8 cellular contexts compared by ENCODE assay signal in the genomic region with DNA sequence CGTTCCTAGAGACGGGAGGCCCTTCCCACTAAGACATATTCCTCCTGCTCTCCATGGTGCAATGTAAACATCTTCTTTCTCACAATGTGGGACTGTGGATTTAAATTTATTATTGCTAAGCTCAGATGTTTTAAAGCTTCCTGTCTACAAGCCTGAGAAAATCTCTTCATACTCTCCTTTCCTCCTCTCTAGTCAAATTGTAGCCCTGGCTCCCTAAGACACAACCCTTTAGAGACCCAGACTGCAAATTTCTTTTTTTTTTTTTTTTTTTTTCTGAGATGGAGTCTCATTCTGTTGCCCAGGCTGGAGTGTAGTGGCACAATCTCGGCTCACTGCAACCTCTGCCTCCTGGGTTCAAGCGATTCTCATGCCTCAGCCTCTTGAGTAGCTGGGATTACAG. TPM values are rescaled to one million over a fixed set of nuclear protein-coding genes. Genes with fewer than 3 reads are reported as not detected.
DNase-seq lines count a peak whose midpoint lies in the region; ATAC-seq and TF ChIP-seq lines count a peak whose summit lies in the region.
"Not testable (repeated sequence)": the region's sequence is repeated elsewhere in the genome, so short reads cannot be mapped to it uniquely, and the experiment has no call there.

No MANE protein-coding gene starts in this region.

- not testable (repeated sequence) for H3K9me3 Mint-ChIP-seq in Calu3 (ENCODE audit: low read depth, unreplicated experiment); dendritic cell treated with granulocyte-macrophage colony-stimulating factor and Interleukin-4, amounts not matched to agents 40 ng/mL and 50 ng/mL, for 4 days; memory B cell

- intact Hi-C loops in Calu3 (cut with micrococcal nuclease; ENCODE audit: unreplicated experiment); dendritic cell treated with granulocyte-macrophage colony-stimulating factor and Interleukin-4, amounts not matched to agents 40 ng/mL and 50 ng/mL, for 4 days (cut with micrococcal nuclease); prostate gland (cut with DNase I): not testable (repeated sequence)
- intact Hi-C loops in vagina (cut with DNase I) = loop anchor here (10.0 kb wide), 1 partner anchor 545 kb away; a partner anchor contains a TSS

- H3K4me3 Mint-ChIP-seq in Calu3 (ENCODE audit: low read depth, unreplicated experiment); dendritic cell treated with granulocyte-macrophage colony-stimulating factor and Interleukin-4, amounts not matched to agents 40 ng/mL and 50 ng/mL, for 4 days: not testable (repeated sequence)
- H3K4me3 Mint-ChIP-seq in memory B cell = peak overlapping the region; percentile 59

- H3K27me3 ChIP-seq in Peyer's patch; foreskin keratinocyte; prostate gland (replicated peaks; ENCODE audit: insufficient read depth); thoracic aorta (replicated peaks; ENCODE audit: insufficient read depth); vagina: not testable (repeated sequence)

- not testable (repeated sequence) for H3K36me3 ChIP-seq in Peyer's patch, prostate gland, thoracic aorta, vagina

- H3K36me3 Mint-ChIP-seq in Calu3 (ENCODE audit: insufficient read depth, unreplicated experiment) = peaks cover 16% of the 10 kb centered on the region
- H3K36me3 Mint-ChIP-seq in dendritic cell treated with granulocyte-macrophage colony-stimulating factor and Interleukin-4, amounts not matched to agents 40 ng/mL and 50 ng/mL, for 4 days (ENCODE audit: low read depth) = peaks cover 39% of the 10 kb centered on the region
- not testable (repeated sequence) for H3K36me3 Mint-ChIP-seq in memory B cell

- peak overlapping the region in 3 of 4 donors; percentile 36 to 75 (median 60) for H3K27ac ChIP-seq in Peyer's patch
- peak overlapping the region; percentile 96 for H3K27ac ChIP-seq in foreskin keratinocyte
- peak overlapping the region; percentile 88 to 98 for H3K27ac ChIP-seq in prostate gland
- peak overlapping the region; percentile 8 to 30 for H3K27ac ChIP-seq in thoracic aorta
- peak overlapping the region; percentile 81 for H3K27ac ChIP-seq in vagina

- DNase-seq in Calu3; Peyer's patch; foreskin keratinocyte; memory B cell (ENCODE audit: low spot score in 2 of 2); prostate gland (ENCODE audit: low spot score); thoracic aorta (ENCODE audit: low spot score); vagina (ENCODE audit: extremely low spot score in 2 of 2): not testable (repeated sequence)

- not testable (repeated sequence) for H3K9me3 ChIP-seq in Peyer's patch, prostate gland, thoracic aorta, vagina

- not testable (repeated sequence) for TF ChIP-seq CTCF in Calu3 (IDR thresholded peaks at IDR 0.05; ENCODE audit: unreplicated experiment); Peyer's patch (IDR thresholded peaks at IDR 0.05); foreskin keratinocyte (conservative IDR thresholded peaks at IDR 0.05); prostate gland (IDR thresholded peaks at IDR 0.05); thoracic aorta (IDR thresholded peaks at IDR 0.05); vagina (IDR thresholded peaks at IDR 0.05)

- not testable (repeated sequence) for TF ChIP-seq POLR2A in Peyer's patch (IDR thresholded peaks at IDR 0.05); prostate gland (IDR thresholded peaks at IDR 0.05); vagina (IDR thresholded peaks at IDR 0.05)

- H3K27ac Mint-ChIP-seq in Calu3 (ENCODE audit: unreplicated experiment) (peak overlapping the region; percentile 48), memory B cell (peak overlapping the region; percentile 73)
- H3K27ac Mint-ChIP-seq in dendritic cell treated with granulocyte-macrophage colony-stimulating factor and Interleukin-4, amounts not matched to agents 40 ng/mL and 50 ng/mL, for 4 days = peak overlapping the region; percentile 47

- H3K4me3 ChIP-seq in Peyer's patch, prostate gland, thoracic aorta, vagina: not testable (repeated sequence)

- CTCF ChIA-PET in Calu3 (lab: Charles Lee) = interaction anchor here (0.6 kb wide), 1 partner anchor 117 kb away, joined by 3 read pairs; no protein-coding TSS in a partner anchor

- not testable (repeated sequence) for BruUV-seq in Calu3 (replicated peaks; lab: Mats Ljungman, UMichigan)

- peaks cover 29% of the 10 kb centered on the region for H3K4me1 Mint-ChIP-seq in Calu3 (ENCODE audit: low read depth, unreplicated experiment)
- H3K4me1 Mint-ChIP-seq in dendritic cell treated with granulocyte-macrophage colony-stimulating factor and Interleukin-4, amounts not matched to agents 40 ng/mL and 50 ng/mL, for 4 days (ENCODE audit: low read depth) = peaks cover 43% of the 10 kb centered on the region
- H3K4me1 Mint-ChIP-seq in memory B cell = peaks cover 41% of the 10 kb centered on the region

- not testable (repeated sequence) for ATAC-seq in foreskin keratinocyte; thoracic aorta (ENCODE audit: insufficient number of reproducible peaks, low FRiP score, low read depth)
- ATAC-seq in memory B cell (ENCODE audit: low read depth) = peak; percentile 82

- H3K4me1 ChIP-seq in Peyer's patch = peaks cover 0 to 84% (median 4%) of the 10 kb centered on the region in 4 donors
- H3K4me1 ChIP-seq in foreskin keratinocyte = peaks cover 47% of the 10 kb centered on the region
- H3K4me1 ChIP-seq in prostate gland (replicated peaks) = peaks cover 33% of the 10 kb centered on the region
- H3K4me1 ChIP-seq in thoracic aorta (ENCODE audit: control insufficient read depth in 1 of 2, low read depth in 2 of 2) = peaks cover 50 to 94% of the 10 kb centered on the region in 2 donors
- H3K4me1 ChIP-seq in vagina = peaks cover 100% of the 10 kb centered on the region

- WGBS in prostate gland = 90% methylated on average over 4 of the region's 4 CpGs

- not testable (repeated sequence) for H3K27me3 Mint-ChIP-seq in Calu3 (ENCODE audit: unreplicated experiment); memory B cell
- H3K27me3 Mint-ChIP-seq in dendritic cell treated with granulocyte-macrophage colony-stimulating factor and Interleukin-4, amounts not matched to agents 40 ng/mL and 50 ng/mL, for 4 days = peaks cover 29% of the 10 kb centered on the region

RNA-seq across cellular contexts. Expression of a gene that starts 9.2 kb away (rescaled TPM):
- total RNA-seq in Calu3 (2022) = 124 and 128 TPM in 2 replicates
- total RNA-seq in Peyer's patch = 100 to 1,000 TPM in 3 of 4 donors, 10 to 100 TPM in 1; 31.4 to 176 (median 141) TPM
- 577 and 589 TPM in 2 replicates for total RNA-seq in foreskin keratinocyte
- 620 and 648 TPM in 2 replicates for polyA plus RNA-seq in foreskin keratinocyte
- 100 to 1,000 TPM; 198 to 845 TPM for total RNA-seq in prostate gland
- 100 to 1,000 TPM; 249 to 300 TPM for total RNA-seq in thoracic aorta
- 366 TPM for total RNA-seq in vagina

Comparison
In these comparisons a context has a peak if more than half of its experiments do, and no peak if none do; other contexts are left out.
1. H3K27ac ChIP-seq: peak in every context shown above with its lines; median percentile 96 in foreskin keratinocyte; 93 in prostate gland; 81 in vagina; 60 in Peyer's patch; 19 in thoracic aorta.